8 cellular contexts compared by ENCODE assay signal in genomic region chr13:36431204-36432105, GRCh38. TPM values are rescaled to one million over a fixed set of nuclear protein-coding genes. Genes with fewer than 3 reads are reported as not detected.
DNase-seq lines count a peak whose midpoint lies in the region; ATAC-seq and TF ChIP-seq lines count a peak whose summit lies in the region.

No MANE protein-coding gene starts in this region.

- intact Hi-C loops in psoas muscle (cut with DNase I): no loop called here

- H3K27ac ChIP-seq in psoas muscle: no peak overlapping the region

- TF ChIP-seq CTCF in foreskin fibroblast (IDR thresholded peaks at IDR 0.05; ENCODE audit: low read depth, low read length) (no peak), psoas muscle (IDR thresholded peaks at IDR 0.05) (no peak)

- ATAC-seq in psoas muscle (peak in 2 of 4 donors; percentile 28 to 63), GM19455 (IDR thresholded peaks at IDR 0.05; ENCODE audit: unreplicated experiment) (no peak), HG03571 (IDR thresholded peaks at IDR 0.05; ENCODE audit: unreplicated experiment) (no peak)

- H3K9me3 ChIP-seq in psoas muscle: no peaks in the 10 kb centered on the region

- H3K27me3 ChIP-seq in psoas muscle (ENCODE audit: insufficient read depth in 3 of 3, low read length in 2 of 3): peaks cover 0 to 58% (median 13%) of the 10 kb centered on the region in 3 donors

- peak; percentile 37 for DNase-seq in stimulated activated CD4-positive, alpha-beta T cell treated with anti-CD3 and anti-CD28 coated beads, Interleukin-15, amount 100 ng/mL, for 24 hours
- DNase-seq in stimulated activated CD4-positive, alpha-beta T cell treated with anti-CD3 and anti-CD28 coated beads, Interleukin-2, amount 100 ng/mL, for 48 hours: no peak
- peak; percentile 39 for DNase-seq in UCSD-AML1 (lab: John Stamatoyannopoulos, UW; ENCODE audit: unreplicated experiment)
- DNase-seq in foreskin fibroblast: peak in 1 of 2 donors; percentile 45
- peak in 1 of 2 donors; percentile 18 for DNase-seq in psoas muscle
- no peak for DNase-seq in putamen (ENCODE audit: low spot score)

- no peaks in the 10 kb centered on the region for H3K36me3 ChIP-seq in psoas muscle (ENCODE audit: insufficient read depth in 1 of 2, low read depth in 1 of 2)

- no peaks in the 10 kb centered on the region for H3K4me1 ChIP-seq in psoas muscle

- H3K4me3 ChIP-seq in foreskin fibroblast (ENCODE audit: low read depth in 1 of 2, low read length in 2 of 2) (peak overlapping the region; percentile 25 to 47), psoas muscle (peak overlapping the region; percentile 64)

- WGBS in psoas muscle, 3 donors: 1 to 2% (median 2%) methylated on average over 69 to 85 of the region's 85 CpGs

RNA-seq across cellular contexts. Expression of gene CCNA1, which starts 0.8 kb away (rescaled TPM):
- total RNA-seq in psoas muscle: under 1 TPM in 2 of 4 donors, not detected in 2; 0.79 to 0.92 TPM
- 1 to 10 TPM in 2 of 3 donors, not detected in 1; 1.6 to 5.8 TPM for polyA plus RNA-seq in psoas muscle

Comparison
In these comparisons a context has a peak if more than half of its experiments do, and no peak if none do; other contexts are left out.
1. DNase-seq: peak in stimulated activated CD4-positive, alpha-beta T cell treated with anti-CD3 and anti-CD28 coated beads, Interleukin-15, amount 100 ng/mL, for 24 hours (single experiment) and UCSD-AML1 (single experiment); none in stimulated activated CD4-positive, alpha-beta T cell treated with anti-CD3 and anti-CD28 coated beads, Interleukin-2, amount 100 ng/mL, for 48 hours (0 of 2) and putamen (single experiment).